Comparison of ENCODE assay signal across 8 cellular contexts in genomic region chr5:37717613-37718431, GRCh38.
DNase-seq lines count a peak whose midpoint lies in the region; FAIRE-seq and TF ChIP-seq lines count a peak whose summit lies in the region.

No MANE protein-coding gene starts in this region.

- peaks cover 0 to 2% (median 1%) of the 10 kb centered on the region in 3 donors for H3K27me3 Mint-ChIP-seq in immature natural killer cell (ENCODE audit: low read depth in 3 of 3)

- H3K9ac ChIP-seq in GM23248 (no peak overlapping the region), Karpas-422 (ENCODE audit: low read length) (no peak overlapping the region)

- 0 out of 2 replicates have a peak, but pooled peaks cover 4% of the 10 kb centered on the region for H3K79me2 ChIP-seq in GM23248 (ENCODE audit: insufficient read depth)
- no peaks in the 10 kb centered on the region for H3K79me2 ChIP-seq in osteoblast (ENCODE audit: insufficient read depth, low read length)
- H3K79me2 ChIP-seq in Karpas-422 (ENCODE audit: low read length): no peaks in the 10 kb centered on the region

- H3K4me2 ChIP-seq in GM23248 (ENCODE audit: unreplicated experiment): no peak overlapping the region
- H3K4me2 ChIP-seq in osteoblast (ENCODE audit: insufficient read depth, low read length): peak overlapping the region; percentile 26
- H3K4me2 ChIP-seq in Karpas-422 (ENCODE audit: low read depth, low read length, poor library complexity, severe bottlenecking): no peak overlapping the region

- H3K4me3 ChIP-seq in GM23248 (no peak overlapping the region), osteoblast (ENCODE audit: insufficient read depth, low read length) (no peak overlapping the region), Karpas-422 (ENCODE audit: low read length) (no peak overlapping the region)

- no peaks in the 10 kb centered on the region for H3K9me3 Mint-ChIP-seq in immature natural killer cell

- H3K4me1 ChIP-seq in GM23248 (ENCODE audit: insufficient read depth) (peaks cover 54% of the 10 kb centered on the region), osteoblast (ENCODE audit: insufficient read depth, low read length) (peaks cover 53% of the 10 kb centered on the region), Karpas-422 (ENCODE audit: low read length) (peaks cover 8% of the 10 kb centered on the region)

- no peaks in the 10 kb centered on the region for H4K20me1 ChIP-seq in GM23248 (ENCODE audit: insufficient read depth)
- no peaks in the 10 kb centered on the region for H4K20me1 ChIP-seq in osteoblast (ENCODE audit: insufficient read depth, low read length)
- H4K20me1 ChIP-seq in Karpas-422 (ENCODE audit: insufficient read depth, low read depth, low read length): no peaks in the 10 kb centered on the region

- no peak overlapping the region for H2AFZ ChIP-seq in GM23248
- no peak overlapping the region for H2AFZ ChIP-seq in osteoblast (ENCODE audit: low read length)
- no peak overlapping the region for H2AFZ ChIP-seq in Karpas-422 (ENCODE audit: low read length)

- no peak for TF ChIP-seq POLR2A in GM12891 (IDR thresholded peaks at IDR 0.05; ENCODE audit: low read depth, low read length)

- H3K27ac ChIP-seq in GM23248 (no peak overlapping the region), osteoblast (ENCODE audit: low read depth, low read length) (peak overlapping the region; percentile 62), Karpas-422 (ENCODE audit: low read length) (no peak overlapping the region)

- no peaks in the 10 kb centered on the region for H3K9me2 ChIP-seq in GM23248 (ENCODE audit: insufficient read depth)
- no peaks in the 10 kb centered on the region for H3K9me2 ChIP-seq in Karpas-422 (replicated peaks; ENCODE audit: insufficient read depth, low read length)

- H3K4me1 Mint-ChIP-seq in immature natural killer cell: peaks cover 0 to 5% of the 10 kb centered on the region in 2 donors

- peaks cover 31% of the 10 kb centered on the region for H3F3A ChIP-seq in GM23248 (ENCODE audit: insufficient read depth)

- in situ Hi-C loops in GM23248 (cut with MboI): no loop called here

- DNase-seq in GM23248 (peak; percentile 53), NCI-H345 treated with DMSO at 0.1 percent for 48 hours (lab: John Stamatoyannopoulos, UW; ENCODE audit: unreplicated experiment) (peak; percentile 84), cerebellum (ENCODE audit: low spot score) (peak; percentile 31), osteoblast (ENCODE audit: insufficient read length, low spot score, missing footprints) (peak; percentile 36), GM12891 (ENCODE audit: insufficient read length, low spot score) (no peak), Karpas-422 (no peak), immature natural killer cell (no peak), ecto neural progenitor cell (ENCODE audit: low spot score) (no peak)

- H3K36me3 ChIP-seq in GM23248 (ENCODE audit: low read depth) (no peaks in the 10 kb centered on the region), osteoblast (ENCODE audit: insufficient read depth, low read length) (no peaks in the 10 kb centered on the region), Karpas-422 (ENCODE audit: insufficient read depth, low read length) (no peaks in the 10 kb centered on the region)

- no peak overlapping the region for H3K4me3 Mint-ChIP-seq in immature natural killer cell

- H3K36me3 Mint-ChIP-seq in immature natural killer cell: peaks cover 4 to 25% (median 23%) of the 10 kb centered on the region in 3 donors

- no peaks in the 10 kb centered on the region for H3K27me3 ChIP-seq in GM23248 (replicated peaks; ENCODE audit: insufficient read depth)
- H3K27me3 ChIP-seq in osteoblast (ENCODE audit: insufficient read depth, low read length): no peaks in the 10 kb centered on the region
- H3K27me3 ChIP-seq in Karpas-422 (ENCODE audit: low read length): no peaks in the 10 kb centered on the region

- no peak overlapping the region for H3K27ac Mint-ChIP-seq in immature natural killer cell

- H3K9me3 ChIP-seq in GM23248 (ENCODE audit: low read depth) (no peaks in the 10 kb centered on the region), osteoblast (ENCODE audit: low read depth, low read length) (no peaks in the 10 kb centered on the region), Karpas-422 (ENCODE audit: low read length) (no peaks in the 10 kb centered on the region)

- no peak for TF ChIP-seq CTCF in osteoblast (IDR thresholded peaks at IDR 0.05; ENCODE audit: extremely low read depth, low read depth, low read length)

- no peak for FAIRE-seq in GM12891 (lab: Jason Lieb, UNC)

- 70 to 75% methylated on average over 8 of the region's 8 CpGs for WGBS in GM23248 (ENCODE audit: low coverage in 1 of 2, low lambda C conversion rate in 2 of 2, missing lambda C conversion rate in 2 of 2), 2 experiments

TF ChIP-seq in GM12891, 5 proteins besides CTCF, POLR2A, EP300 and RAD21:
- TF ChIP-seq POU2F2 (IDR thresholded peaks at IDR 0.05; ENCODE audit: low read depth, low read length) (no peak), PAX5 (IDR thresholded peaks at IDR 0.05; ENCODE audit: insufficient read depth, low read length, severe bottlenecking) (no peak), POLR2AphosphoS5 (IDR thresholded peaks at IDR 0.05; ENCODE audit: low read depth, low read length) (no peak), TAF1 (IDR thresholded peaks at IDR 0.05; ENCODE audit: low read depth, low read length) (no peak), SPI1 (IDR thresholded peaks at IDR 0.05; ENCODE audit: low read depth, low read length) (no peak)
TF ChIP-seq in GM12891: peak in this region for 0.

Comparison
In these comparisons a context has a peak if more than half of its experiments do, and no peak if none do; other contexts are left out.
1. DNase-seq: peak in GM23248 (single experiment), NCI-H345 treated with DMSO at 0.1 percent for 48 hours (single experiment), cerebellum (single experiment) and osteoblast (single experiment); none in GM12891 (single experiment), Karpas-422 (single experiment), immature natural killer cell (0 of 3) and ecto neural progenitor cell (single experiment).